13 cellular contexts compared by ENCODE assay signal in genomic region chr1:236407059-236407458, GRCh38. TPM values are rescaled to one million over a fixed set of nuclear protein-coding genes. Genes with fewer than 3 reads are reported as not detected.
DNase-seq lines count a peak whose midpoint lies in the region; ATAC-seq and TF ChIP-seq lines count a peak whose summit lies in the region.
"Had no signal": no experiment of that assay in that cellular context is flagged by ENCODE, and none has a peak within 500 bp of the region (broad histone marks: within the 10 kb centered on the region; RNA-seq: fewer than 3 reads in every experiment).

No MANE protein-coding gene starts in this region.

- no peak overlapping the region for H3K4me3 Mint-ChIP-seq in T-helper 17 cell
- peak overlapping the region; percentile 62 for H3K4me3 Mint-ChIP-seq in endothelial cell (ENCODE audit: unreplicated experiment)
- no peak overlapping the region for H3K4me3 Mint-ChIP-seq in osteocyte (ENCODE audit: unreplicated experiment)
- no peak overlapping the region for H3K4me3 Mint-ChIP-seq in activated CD8-positive, alpha-beta T cell treated with anti-CD3 and anti-CD28 coated beads for 36 hours
- H3K4me3 Mint-ChIP-seq: CD4-positive, alpha-beta memory T cell had no signal

- ATAC-seq in T-helper 17 cell: peak; percentile 23
- ATAC-seq in activated CD8-positive, alpha-beta T cell treated with anti-CD3 and anti-CD28 coated beads for 36 hours: no peak

- no peaks in the 10 kb centered on the region for H3K9me3 ChIP-seq in T-helper 17 cell (ENCODE audit: control insufficient read depth, low read length, poor library complexity, severe bottlenecking)
- H3K9me3 ChIP-seq: BE2C had no signal

- H3K36me3 Mint-ChIP-seq in T-helper 17 cell (ENCODE audit: low read depth): no peaks in the 10 kb centered on the region
- H3K36me3 Mint-ChIP-seq in endothelial cell (ENCODE audit: low read depth, unreplicated experiment): peaks cover 8% of the 10 kb centered on the region
- no peaks in the 10 kb centered on the region for H3K36me3 Mint-ChIP-seq in osteocyte (ENCODE audit: unreplicated experiment)
- H3K36me3 Mint-ChIP-seq in activated CD8-positive, alpha-beta T cell treated with anti-CD3 and anti-CD28 coated beads for 36 hours (ENCODE audit: low read depth): no peaks in the 10 kb centered on the region

- H3K27ac Mint-ChIP-seq in T-helper 17 cell (peak overlapping the region; percentile 72), endothelial cell (ENCODE audit: unreplicated experiment) (no peak overlapping the region), osteocyte (ENCODE audit: unreplicated experiment) (no peak overlapping the region)
- no peak overlapping the region for H3K27ac Mint-ChIP-seq in activated CD8-positive, alpha-beta T cell treated with anti-CD3 and anti-CD28 coated beads for 36 hours

- POLR2A ChIA-PET in activated CD8-positive, alpha-beta T cell treated with anti-CD3 and anti-CD28 coated beads for 36 hours (lab: Charles Lee): no interaction called here

- H3K9me3 Mint-ChIP-seq in endothelial cell (ENCODE audit: unreplicated experiment) (no peaks in the 10 kb centered on the region), osteocyte (ENCODE audit: unreplicated experiment) (no peaks in the 10 kb centered on the region)
- no peaks in the 10 kb centered on the region for H3K9me3 Mint-ChIP-seq in activated CD8-positive, alpha-beta T cell treated with anti-CD3 and anti-CD28 coated beads for 36 hours

- H3K4me1 Mint-ChIP-seq in T-helper 17 cell: peaks cover 8% of the 10 kb centered on the region
- H3K4me1 Mint-ChIP-seq in endothelial cell (ENCODE audit: unreplicated experiment): peaks cover 7% of the 10 kb centered on the region
- no peaks in the 10 kb centered on the region for H3K4me1 Mint-ChIP-seq in osteocyte (ENCODE audit: unreplicated experiment)
- no peaks in the 10 kb centered on the region for H3K4me1 Mint-ChIP-seq in activated CD8-positive, alpha-beta T cell treated with anti-CD3 and anti-CD28 coated beads for 36 hours (ENCODE audit: low read depth)

- intact Hi-C loops in activated CD8-positive, alpha-beta T cell treated with anti-CD3 and anti-CD28 coated beads for 36 hours (cut with micrococcal nuclease): no loop called here

- no peaks in the 10 kb centered on the region for H3K27me3 Mint-ChIP-seq in T-helper 17 cell
- peaks cover under 1% of the 10 kb centered on the region for H3K27me3 Mint-ChIP-seq in endothelial cell (ENCODE audit: unreplicated experiment)
- peaks cover 2% of the 10 kb centered on the region for H3K27me3 Mint-ChIP-seq in osteocyte (ENCODE audit: unreplicated experiment)
- H3K27me3 Mint-ChIP-seq in activated CD8-positive, alpha-beta T cell treated with anti-CD3 and anti-CD28 coated beads for 36 hours: no peaks in the 10 kb centered on the region
- H3K27me3 Mint-ChIP-seq: CD4-positive, alpha-beta memory T cell had no signal

- peak; percentile 33 for DNase-seq in activated effector memory CD4-positive, alpha-beta T cell treated with anti-CD3 and anti-CD28 coated beads, Interleukin-2, amount 50 U/mL, for 16 hours
- no peak for DNase-seq in activated effector memory CD4-positive, alpha-beta T cell treated with Interleukin-2 at 50 U/mL for 16 hours
- no peak for DNase-seq in T-helper 17 cell
- DNase-seq in endothelial cell (ENCODE audit: low spot score): no peak
- peak; percentile 37 for DNase-seq in ureter (ENCODE audit: low spot score)
- DNase-seq in osteocyte (ENCODE audit: extremely low spot score, unreplicated experiment): no peak
- DNase-seq in activated CD8-positive, alpha-beta T cell treated with anti-CD3 and anti-CD28 coated beads for 36 hours: no peak
- DNase-seq: BE2C; CD4-positive, alpha-beta memory T cell; DMS79; GM23248; H7 had no signal

- CTCF ChIA-PET in activated CD8-positive, alpha-beta T cell treated with anti-CD3 and anti-CD28 coated beads for 36 hours (lab: Charles Lee): no interaction called here

- no peak for TF ChIP-seq CTCF in endothelial cell (IDR thresholded peaks at IDR 0.05; ENCODE audit: unreplicated experiment)
- TF ChIP-seq CTCF in osteocyte (IDR thresholded peaks at IDR 0.05): no peak
- no peak for TF ChIP-seq CTCF in activated CD8-positive, alpha-beta T cell treated with anti-CD3 and anti-CD28 coated beads for 36 hours (IDR thresholded peaks at IDR 0.05)

RNA-seq across cellular contexts. Expression of gene EDARADD, which starts 13.0 kb away (rescaled TPM):
- total RNA-seq in T-helper 17 cell (1 to 10 TPM in 1 of 2 donors, under 1 TPM in 1; 0.37 to 2.5 TPM), endothelial cell (ENCODE audit: unreplicated experiment) (9.4 TPM), ureter (50.4 TPM), osteocyte (0.34 and 0.59 TPM in 2 replicates)
- 1 to 10 TPM; 1.7 to 3.0 TPM for total RNA-seq in activated CD8-positive, alpha-beta T cell treated with anti-CD3 and anti-CD28 coated beads for 36 hours
- total RNA-seq: HT-29 had no signal

Comparison
In these comparisons a context has a peak if more than half of its experiments do, and no peak if none do; other contexts are left out.
1. DNase-seq: peak in activated effector memory CD4-positive, alpha-beta T cell treated with anti-CD3 and anti-CD28 coated beads, Interleukin-2, amount 50 U/mL, for 16 hours (single experiment) and ureter (single experiment); none in activated effector memory CD4-positive, alpha-beta T cell treated with Interleukin-2 at 50 U/mL for 16 hours (single experiment), T-helper 17 cell (0 of 3), endothelial cell (single experiment), osteocyte (single experiment) and activated CD8-positive, alpha-beta T cell treated with anti-CD3 and anti-CD28 coated beads for 36 hours (single experiment).